In the genomic region with DNA sequence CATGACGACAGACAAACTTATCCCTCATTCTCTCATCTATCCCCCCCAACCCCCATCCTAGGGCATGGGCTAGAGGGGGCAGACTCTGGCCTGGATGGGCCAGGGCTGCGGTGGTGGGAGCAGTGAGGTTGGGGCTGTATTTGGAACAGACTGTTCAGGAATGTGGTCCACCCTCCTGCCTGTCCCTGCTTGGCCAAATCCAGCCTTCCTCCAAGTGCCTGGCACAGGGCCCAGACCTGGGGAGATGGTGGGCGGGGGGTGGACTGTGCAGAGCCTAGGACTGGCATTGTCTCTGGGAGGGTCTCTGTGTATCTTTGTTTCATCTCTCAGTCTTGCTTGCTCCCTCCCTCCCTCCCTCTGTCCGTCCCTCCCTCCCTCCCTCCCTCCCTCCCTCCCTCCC, we compare ENCODE assay signal across 21 cellular contexts. TPM values are rescaled to one million over a fixed set of nuclear protein-coding genes. Genes with fewer than 3 reads are reported as not detected.
DNase-seq lines count a peak whose midpoint lies in the region; ATAC-seq and TF ChIP-seq lines count a peak whose summit lies in the region.
"Had no signal": no experiment of that assay in that cellular context is flagged by ENCODE, and none has a peak within 500 bp of the region (broad histone marks: within the 10 kb centered on the region; RNA-seq: fewer than 3 reads in every experiment).

No MANE protein-coding gene starts in this region.

- H3K4me3 ChIP-seq in naive thymus-derived CD4-positive, alpha-beta T cell (ENCODE audit: low read length): no peak overlapping the region
- H3K4me3 ChIP-seq in vagina: no peak overlapping the region

- CTCF ChIA-PET in naive thymus-derived CD4-positive, alpha-beta T cell (lab: Charles Lee): no interaction called here

- no peak for ATAC-seq in natural killer cell
- ATAC-seq in natural killer cell treated with Interleukin-12 subunit alpha and Interleukin-12 subunit beta and Interleukin-15 and Interleukin-18, amount 100 ng/mL, for 72 hours: no peak
- no peak for ATAC-seq in naive thymus-derived CD4-positive, alpha-beta T cell
- ATAC-seq in activated CD4-positive, CD25-positive, alpha-beta regulatory T cell treated with anti-CD3 and anti-CD28 coated beads, Interleukin-2, amount 50 U/mL, for 24 hours: no peak
- ATAC-seq: HepG2; stimulated activated naive B cell treated with anti-CD40 and anti-IgM and Interleukin-4, amounts not matched to agents 10 μg/mL and 1 μg/mL and 100 μg/mL, for 72 hours had no signal

- intact Hi-C loops in natural killer cell (cut with micrococcal nuclease) (no loop called here), vagina (cut with DNase I) (no loop called here)
- intact Hi-C loops in naive thymus-derived CD4-positive, alpha-beta T cell (cut with micrococcal nuclease): no loop called here

- H3K36me3 ChIP-seq in naive thymus-derived CD4-positive, alpha-beta T cell (ENCODE audit: control insufficient read depth in 2 of 3, insufficient read depth in 3 of 3, low read length in 3 of 3): peaks cover 0 to 12% (median 4%) of the 10 kb centered on the region in 3 experiments
- H3K36me3 ChIP-seq in vagina: peaks cover 0 to 12% of the 10 kb centered on the region in 2 donors

- H3K4me3 Mint-ChIP-seq in natural killer cell: peak overlapping the region; percentile 81
- no peak overlapping the region for H3K4me3 Mint-ChIP-seq in natural killer cell treated with Interleukin-12 subunit alpha and Interleukin-12 subunit beta and Interleukin-15 and Interleukin-18, amount 100 ng/mL, for 72 hours
- H3K4me3 Mint-ChIP-seq in chondrocyte (ENCODE audit: unreplicated experiment): no peak overlapping the region
- H3K4me3 Mint-ChIP-seq in naive thymus-derived CD4-positive, alpha-beta T cell: peak overlapping the region in 8 of 10 donors; percentile 88 to 100 (median 92)

- TF ChIP-seq POLR2A in vagina (IDR thresholded peaks at IDR 0.05): no peak

- H3K9me3 ChIP-seq in naive thymus-derived CD4-positive, alpha-beta T cell (ENCODE audit: control insufficient read depth in 2 of 3, low read length in 3 of 3): no peaks in the 10 kb centered on the region
- no peaks in the 10 kb centered on the region for H3K9me3 ChIP-seq in vagina

- H3K27ac ChIP-seq in naive thymus-derived CD4-positive, alpha-beta T cell (ENCODE audit: low read depth, low read length): no peak overlapping the region
- H3K27ac ChIP-seq in vagina: peak overlapping the region; percentile 60

- H3K9me3 Mint-ChIP-seq in natural killer cell (no peaks in the 10 kb centered on the region), chondrocyte (ENCODE audit: low read depth) (no peaks in the 10 kb centered on the region)
- H3K9me3 Mint-ChIP-seq in natural killer cell treated with Interleukin-12 subunit alpha and Interleukin-12 subunit beta and Interleukin-15 and Interleukin-18, amount 100 ng/mL, for 72 hours: no peaks in the 10 kb centered on the region
- peaks cover 0 to 2% (median 0%) of the 10 kb centered on the region in 11 donors for H3K9me3 Mint-ChIP-seq in naive thymus-derived CD4-positive, alpha-beta T cell
- H3K9me3 Mint-ChIP-seq: activated naive CD4-positive, alpha-beta T cell treated with anti-CD3 and anti-CD28 coated beads for 36 hours; stimulated activated naive B cell treated with anti-CD40 and anti-IgM and Interleukin-4, amounts not matched to agents 10 μg/mL and 1 μg/mL and 100 μg/mL, for 72 hours had no signal

- H3K27me3 ChIP-seq in naive thymus-derived CD4-positive, alpha-beta T cell (ENCODE audit: control insufficient read depth in 2 of 2, insufficient read depth in 2 of 2, low read length in 2 of 2): no peaks in the 10 kb centered on the region
- no peaks in the 10 kb centered on the region for H3K27me3 ChIP-seq in vagina

- POLR2A ChIA-PET in naive thymus-derived CD4-positive, alpha-beta T cell (lab: Charles Lee): interaction anchor here (1.2 kb wide), 1 partner anchor 35 kb away, joined by 5 read pairs; a partner anchor contains a TSS

- H3K27ac Mint-ChIP-seq in natural killer cell: peak overlapping the region; percentile 86 to 96
- peak overlapping the region in 1 of 2 donors; percentile 71 for H3K27ac Mint-ChIP-seq in natural killer cell treated with Interleukin-12 subunit alpha and Interleukin-12 subunit beta and Interleukin-15 and Interleukin-18, amount 100 ng/mL, for 72 hours
- peak overlapping the region; percentile 85 for H3K27ac Mint-ChIP-seq in chondrocyte (ENCODE audit: unreplicated experiment)
- H3K27ac Mint-ChIP-seq in naive thymus-derived CD4-positive, alpha-beta T cell: peak overlapping the region in 4 of 9 donors; percentile 77 to 90 (median 86)
- H3K27ac Mint-ChIP-seq: activated naive CD4-positive, alpha-beta T cell treated with anti-CD3 and anti-CD28 coated beads for 36 hours had no signal

- TF ChIP-seq CTCF in natural killer cell (IDR thresholded peaks at IDR 0.05) (no peak), chondrocyte (IDR thresholded peaks at IDR 0.05) (no peak), vagina (IDR thresholded peaks at IDR 0.05) (no peak)

- DNase-seq in natural killer cell: no peak
- DNase-seq in natural killer cell treated with Interleukin-12 subunit alpha and Interleukin-12 subunit beta and Interleukin-15 and Interleukin-18, amount 100 ng/mL, for 72 hours (ENCODE audit: low spot score): no peak
- DNase-seq in chondrocyte (ENCODE audit: low spot score): peak; percentile 70
- DNase-seq in naive thymus-derived CD4-positive, alpha-beta T cell: no peak
- DNase-seq in vagina (ENCODE audit: extremely low spot score in 2 of 2): no peak
- DNase-seq in NCI-H748 (lab: John Stamatoyannopoulos, UW; ENCODE audit: unreplicated experiment): no peak
- no peak for DNase-seq in NCI-H2196 (lab: John Stamatoyannopoulos, UW; ENCODE audit: unreplicated experiment)
- DNase-seq: activated CD4-positive, CD25-positive, alpha-beta regulatory T cell treated with anti-CD3 and anti-CD28 coated beads, Interleukin-2, amount 50 U/mL, for 72 hours; activated CD8-positive, alpha-beta memory T cell treated with anti-CD3 and anti-CD28 coated beads, Interleukin-2, amount 50 U/mL, for 48 hours; activated naive CD4-positive, alpha-beta T cell treated with anti-CD3 and anti-CD28 coated beads for 36 hours; DMS153; H7; islet precursor cell; NCI-H1105; NCI-H446 treated with DMSO at 0.1 percent for 48 hours; stimulated activated naive B cell treated with anti-CD40 and anti-IgM and Interleukin-4, amounts not matched to agents 10 μg/mL and 1 μg/mL and 100 μg/mL, for 72 hours had no signal

- H3K36me3 Mint-ChIP-seq in natural killer cell (no peaks in the 10 kb centered on the region), chondrocyte (ENCODE audit: low read depth) (peaks cover 3% of the 10 kb centered on the region)
- no peaks in the 10 kb centered on the region for H3K36me3 Mint-ChIP-seq in natural killer cell treated with Interleukin-12 subunit alpha and Interleukin-12 subunit beta and Interleukin-15 and Interleukin-18, amount 100 ng/mL, for 72 hours
- peaks cover 0 to 11% (median 0%) of the 10 kb centered on the region in 5 donors for H3K36me3 Mint-ChIP-seq in naive thymus-derived CD4-positive, alpha-beta T cell

- peaks cover 7 to 20% of the 10 kb centered on the region in 2 donors for H3K4me1 ChIP-seq in naive thymus-derived CD4-positive, alpha-beta T cell (ENCODE audit: control insufficient read depth in 2 of 2, insufficient read depth in 2 of 2, low read length in 2 of 2)
- H3K4me1 ChIP-seq in vagina: peaks cover 50% of the 10 kb centered on the region

- no peaks in the 10 kb centered on the region for H3K27me3 Mint-ChIP-seq in natural killer cell (ENCODE audit: low read depth in 2 of 2)
- no peaks in the 10 kb centered on the region for H3K27me3 Mint-ChIP-seq in natural killer cell treated with Interleukin-12 subunit alpha and Interleukin-12 subunit beta and Interleukin-15 and Interleukin-18, amount 100 ng/mL, for 72 hours
- H3K27me3 Mint-ChIP-seq in chondrocyte (ENCODE audit: low read depth): no peaks in the 10 kb centered on the region
- H3K27me3 Mint-ChIP-seq in naive thymus-derived CD4-positive, alpha-beta T cell: peaks cover 0 to 42% (median 0%) of the 10 kb centered on the region in 5 donors

- H3K4me1 Mint-ChIP-seq in natural killer cell (peaks cover 37 to 51% of the 10 kb centered on the region in 2 donors), chondrocyte (ENCODE audit: low read depth) (peaks cover 44% of the 10 kb centered on the region)
- H3K4me1 Mint-ChIP-seq in natural killer cell treated with Interleukin-12 subunit alpha and Interleukin-12 subunit beta and Interleukin-15 and Interleukin-18, amount 100 ng/mL, for 72 hours (ENCODE audit: low read depth in 2 of 2): peaks cover 34 to 50% of the 10 kb centered on the region in 2 donors
- H3K4me1 Mint-ChIP-seq in naive thymus-derived CD4-positive, alpha-beta T cell: peaks cover 31 to 55% (median 52%) of the 10 kb centered on the region in 7 donors

RNA-seq across cellular contexts. Expression of a gene that starts 14.2 kb away (rescaled TPM):
- total RNA-seq in natural killer cell: 100 to 1,000 TPM; 104 to 156 (median 151) TPM
- total RNA-seq in natural killer cell treated with Interleukin-12 subunit alpha and Interleukin-12 subunit beta and Interleukin-15 and Interleukin-18, amount 100 ng/mL, for 72 hours: 100 to 1,000 TPM; 119 to 136 TPM
- 74.6 to 83.1 TPM (median 83.0 TPM) in 3 replicates for total RNA-seq in chondrocyte
- total RNA-seq in naive thymus-derived CD4-positive, alpha-beta T cell: 100 to 1,000 TPM; 122 to 239 (median 157) TPM
- 100 to 1,000 TPM; 154 to 254 TPM for polyA plus RNA-seq in naive thymus-derived CD4-positive, alpha-beta T cell
- 76.9 TPM for total RNA-seq in vagina

RNA-seq across cellular contexts. Expression of a gene that starts 35.1 kb away (rescaled TPM):
- total RNA-seq in natural killer cell: 10 to 100 TPM; 97.8 to 99.8 (median 98.6) TPM
- total RNA-seq in natural killer cell treated with Interleukin-12 subunit alpha and Interleukin-12 subunit beta and Interleukin-15 and Interleukin-18, amount 100 ng/mL, for 72 hours: 100 to 1,000 TPM in 1 of 2 donors, 10 to 100 TPM in 1; 83.3 to 128 TPM
- total RNA-seq in chondrocyte: 19.2 to 23.4 TPM (median 23.2 TPM) in 3 replicates
- total RNA-seq in naive thymus-derived CD4-positive, alpha-beta T cell: 10 to 100 TPM; 37.6 to 63.0 (median 52.5) TPM
- polyA plus RNA-seq in naive thymus-derived CD4-positive, alpha-beta T cell: 10 to 100 TPM; 54.7 to 65.2 TPM
- total RNA-seq in vagina: 22.3 TPM

RNA-seq across cellular contexts. Expression of a gene that starts 37.1 kb away (rescaled TPM):
- not detected for total RNA-seq in natural killer cell
- total RNA-seq in natural killer cell treated with Interleukin-12 subunit alpha and Interleukin-12 subunit beta and Interleukin-15 and Interleukin-18, amount 100 ng/mL, for 72 hours: not detected
- not detected in 3 replicates for total RNA-seq in chondrocyte
- total RNA-seq in naive thymus-derived CD4-positive, alpha-beta T cell: under 1 TPM in 3 of 5 experiments, not detected in 2; 0.19 to 0.43 (median 0.27) TPM
- polyA plus RNA-seq in naive thymus-derived CD4-positive, alpha-beta T cell: not detected
- total RNA-seq in vagina: 2.0 TPM
- total RNA-seq: activated naive CD4-positive, alpha-beta T cell treated with anti-CD3 and anti-CD28 coated beads for 36 hours; cardiac septum; glomerular endothelial cell; H7; HepG2; T-helper 1 cell treated with Interleukin-12 subunit alpha and Interleukin-12 subunit beta and Interleukin-4 antibody, amounts not matched to agents 30 ng/mL and 1 ng/mL, for 36 hours had no signal
- polyA plus RNA-seq: HepG2 had no signal

RNA-seq across cellular contexts. Expression of a gene that starts 37.9 kb away (rescaled TPM):
- not detected for total RNA-seq in natural killer cell
- total RNA-seq in natural killer cell treated with Interleukin-12 subunit alpha and Interleukin-12 subunit beta and Interleukin-15 and Interleukin-18, amount 100 ng/mL, for 72 hours: 1 to 10 TPM; 1.1 to 2.4 TPM
- total RNA-seq in chondrocyte: 1.4 to 2.6 TPM (median 2.4 TPM) in 3 replicates
- 1 to 10 TPM in 2 of 5 experiments, not detected in 3; 4.9 to 7.2 TPM for total RNA-seq in naive thymus-derived CD4-positive, alpha-beta T cell
- not detected for polyA plus RNA-seq in naive thymus-derived CD4-positive, alpha-beta T cell
- total RNA-seq in vagina: 11.0 TPM
- total RNA-seq: activated naive CD4-positive, alpha-beta T cell treated with anti-CD3 and anti-CD28 coated beads for 36 hours; glomerular endothelial cell; H7; HepG2; T-helper 1 cell treated with Interleukin-12 subunit alpha and Interleukin-12 subunit beta and Interleukin-4 antibody, amounts not matched to agents 30 ng/mL and 1 ng/mL, for 36 hours had no signal

Comparison
In these comparisons a context has a peak if more than half of its experiments do, and no peak if none do; other contexts are left out.
1. H3K4me3 Mint-ChIP-seq: peak in natural killer cell (single experiment) and naive thymus-derived CD4-positive, alpha-beta T cell (8 of 10); none in natural killer cell treated with Interleukin-12 subunit alpha and Interleukin-12 subunit beta and Interleukin-15 and Interleukin-18, amount 100 ng/mL, for 72 hours (single experiment) and chondrocyte (single experiment).